32 cellular contexts compared by ENCODE assay signal in the genomic region with DNA sequence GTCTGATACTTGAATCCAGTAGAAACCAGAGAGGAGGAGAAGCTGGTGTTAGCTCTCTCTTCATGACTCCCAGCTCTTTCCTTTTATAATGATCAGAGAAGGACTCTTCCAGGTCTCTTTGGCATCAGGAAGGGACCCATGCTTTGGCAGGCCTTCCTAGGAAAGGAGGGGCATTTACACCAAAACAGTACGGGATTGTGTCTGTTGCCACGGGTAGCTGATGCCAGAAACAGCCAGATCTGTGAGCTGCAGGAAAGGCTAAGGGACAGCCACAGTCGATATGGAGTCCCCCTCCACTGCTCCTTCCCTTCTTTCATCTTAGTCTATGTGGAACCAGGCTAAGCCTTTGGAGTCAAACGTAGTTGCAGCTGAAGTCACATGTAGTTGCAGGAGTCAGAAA. TPM values are rescaled to one million over a fixed set of nuclear protein-coding genes. Genes with fewer than 3 reads are reported as not detected.
DNase-seq lines count a peak whose midpoint lies in the region; ATAC-seq and TF ChIP-seq lines count a peak whose summit lies in the region.
"Had no signal": no experiment of that assay in that cellular context is flagged by ENCODE, and none has a peak within 500 bp of the region (broad histone marks: within the 10 kb centered on the region; RNA-seq: fewer than 3 reads in every experiment).

No MANE protein-coding gene starts in this region.

- H3K4me3 Mint-ChIP-seq in osteocyte (ENCODE audit: unreplicated experiment): no peak overlapping the region
- H3K4me3 Mint-ChIP-seq: activated T-cell treated with anti-CD3 and anti-CD28 coated beads, Interleukin-2, amount 50 U/mL, for 24 hours; immature natural killer cell; naive thymus-derived CD8-positive, alpha-beta T cell had no signal

- CTCF ChIA-PET in RWPE1 (lab: Yijun Ruan, JAX): no interaction called here

- H3K36me3 Mint-ChIP-seq in osteocyte (ENCODE audit: unreplicated experiment): peaks cover 31% of the 10 kb centered on the region
- H3K36me3 Mint-ChIP-seq: immature natural killer cell; naive thymus-derived CD8-positive, alpha-beta T cell had no signal

- no peak for DNase-seq in RWPE1 (ENCODE audit: low spot score)
- peak; percentile 79 for DNase-seq in globus pallidus (ENCODE audit: low spot score)
- no peak for DNase-seq in osteocyte (ENCODE audit: extremely low spot score, unreplicated experiment)
- no peak for DNase-seq in activated CD8-positive, alpha-beta memory T cell treated with anti-CD3 and anti-CD28 coated beads, Interleukin-2, amount 50 U/mL, for 48 hours
- no peak for DNase-seq in NCI-H1105 treated with DMSO at 0.1 percent for 48 hours (lab: John Stamatoyannopoulos, UW)
- DNase-seq: activated gamma-delta T cell treated with Interleukin-2 at 50 U/mL for 16 hours; activated T-cell treated with anti-CD3 and anti-CD28 coated beads, Interleukin-2, amount 50 U/mL, for 24 hours; BE2C; brain microvascular endothelial cell; DMS79; effector CD8-positive, alpha-beta T cell; foreskin fibroblast; GF-D8; H7; immature natural killer cell; naive thymus-derived CD8-positive, alpha-beta T cell; NCI-H2081 treated with DMSO at 0.1 percent for 48 hours; NCI-H345; NCI-H774; retina; RPMI8226; small intestine; stimulated activated CD4-positive, alpha-beta T cell treated with anti-CD3 and anti-CD28 coated beads, Interleukin-1b, Interleukin-23, amount 100 ng/mL, for 48 hours; stimulated activated CD8-positive, alpha-beta memory T cell treated with anti-CD3 and anti-CD28 coated beads, Interleukin-4, amount 100 ng/mL, for 48 hours; T-helper 2 cell; upper lobe of left lung had no signal

- H3K27ac ChIP-seq in BLaER1 (no peak overlapping the region), RWPE1 (peak overlapping the region; percentile 38)
- H3K27ac ChIP-seq: brain microvascular endothelial cell, epithelial cell of prostate, upper lobe of left lung had no signal

- peaks cover 80% of the 10 kb centered on the region for H3K4me1 ChIP-seq in BLaER1

- H3K9me3 ChIP-seq in BLaER1: no peaks in the 10 kb centered on the region
- H3K9me3 ChIP-seq: BE2C, upper lobe of left lung had no signal

- no peak overlapping the region for H3K4me3 ChIP-seq in BLaER1
- H3K4me3 ChIP-seq: K562, upper lobe of left lung had no signal

- no peaks in the 10 kb centered on the region for H3K9me3 Mint-ChIP-seq in osteocyte (ENCODE audit: unreplicated experiment)
- H3K9me3 Mint-ChIP-seq: activated T-cell treated with anti-CD3 and anti-CD28 coated beads, Interleukin-2, amount 50 U/mL, for 24 hours; immature natural killer cell; naive thymus-derived CD8-positive, alpha-beta T cell had no signal

- H3K4me2 ChIP-seq in BLaER1: peak overlapping the region; percentile 85

- H3K9ac ChIP-seq in BLaER1: no peak overlapping the region

- POLR2A ChIA-PET in RWPE1 (lab: Yijun Ruan, JAX; ENCODE audit: low non-redundant PET): no interaction called here

- peaks cover 100% of the 10 kb centered on the region for H4K20me1 ChIP-seq in BLaER1

- H3K4me1 Mint-ChIP-seq in osteocyte (ENCODE audit: unreplicated experiment): peaks cover 58% of the 10 kb centered on the region

- H3K27ac Mint-ChIP-seq in osteocyte (ENCODE audit: unreplicated experiment): peak overlapping the region; percentile 71
- H3K27ac Mint-ChIP-seq: activated T-cell treated with anti-CD3 and anti-CD28 coated beads, Interleukin-2, amount 50 U/mL, for 24 hours had no signal

- no peaks in the 10 kb centered on the region for H3K27me3 Mint-ChIP-seq in osteocyte (ENCODE audit: unreplicated experiment)
- H3K27me3 Mint-ChIP-seq: activated T-cell treated with anti-CD3 and anti-CD28 coated beads, Interleukin-2, amount 50 U/mL, for 24 hours; naive thymus-derived CD8-positive, alpha-beta T cell had no signal

- peaks cover 34% of the 10 kb centered on the region for H3K36me3 ChIP-seq in BLaER1
- H3K36me3 ChIP-seq: BE2C, upper lobe of left lung had no signal

- H3K27me3 ChIP-seq in BLaER1: no peaks in the 10 kb centered on the region
- H3K27me3 ChIP-seq: BE2C, brain microvascular endothelial cell, upper lobe of left lung had no signal

- no peak for TF ChIP-seq CTCF in RWPE1 (conservative IDR thresholded peaks at IDR 0.05; ENCODE audit: low read depth)
- TF ChIP-seq CTCF in osteocyte (IDR thresholded peaks at IDR 0.05): no peak

- no peak for ATAC-seq in HG02840 (IDR thresholded peaks at IDR 0.05; ENCODE audit: low FRiP score, unreplicated experiment)
- no peak for ATAC-seq in GM18502 (IDR thresholded peaks at IDR 0.05; ENCODE audit: poor library complexity, unreplicated experiment)
- ATAC-seq: K562; left lobe of liver; naive thymus-derived CD8-positive, alpha-beta T cell had no signal

RNA-seq across cellular contexts. Expression of gene CEP295NL, which starts 9.3 kb away (rescaled TPM):
- 7.3 and 9.2 TPM in 2 replicates for total RNA-seq in osteocyte
- total RNA-seq: K562 had no signal

RNA-seq across cellular contexts. Expression of gene TIMP2, which starts 31.5 kb away (rescaled TPM):
- 1,096 and 1,211 TPM in 2 replicates for total RNA-seq in osteocyte

RNA-seq across cellular contexts. Expression of gene USP36, which starts 53.1 kb away (rescaled TPM):
- 56.2 and 66.7 TPM in 2 replicates for total RNA-seq in osteocyte
